In the genomic region with DNA sequence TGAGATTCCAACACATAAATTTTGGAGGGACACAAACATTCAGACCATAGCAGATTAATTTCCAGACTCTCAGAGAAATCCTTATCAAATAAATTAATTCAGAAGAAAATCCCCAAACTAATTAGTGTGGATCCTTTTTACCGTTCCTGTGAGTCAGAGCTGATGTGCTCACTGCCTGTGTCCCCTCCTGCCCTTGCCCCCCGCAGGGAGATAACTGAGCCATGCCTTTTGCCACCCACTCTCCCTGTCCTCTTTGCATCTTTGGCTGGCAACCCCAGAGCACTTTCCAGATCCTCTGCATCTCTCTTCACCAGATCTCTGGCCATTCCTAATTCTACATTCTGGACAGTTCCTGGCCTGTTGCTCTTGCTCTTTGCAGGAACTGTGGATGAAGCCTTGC, we compare ENCODE assay signal across 18 cellular contexts.
DNase-seq lines count a peak whose midpoint lies in the region; TF ChIP-seq lines count a peak whose summit lies in the region.
"Had no signal": no experiment of that assay in that cellular context is flagged by ENCODE, and none has a peak within 500 bp of the region (broad histone marks: within the 10 kb centered on the region; RNA-seq: fewer than 3 reads in every experiment).

No MANE protein-coding gene starts in this region.

- POLR2A ChIA-PET in A673 (lab: Charles Lee; ENCODE audit: low non-redundant PET) (no interaction called here), HEK293 (lab: Yijun Ruan, JAX) (no interaction called here)
- POLR2A ChIA-PET in activated CD4-positive, alpha-beta memory T cell treated with anti-CD3 and anti-CD28 coated beads, Interleukin-2, amount 10 ng/mL, durations not matched to agents 7 days and 5 days (lab: Charles Lee), result no interaction called here

- H3K9me3 Mint-ChIP-seq in activated CD4-positive, alpha-beta memory T cell treated with anti-CD3 and anti-CD28 coated beads, Interleukin-2, amount 10 ng/mL, durations not matched to agents 7 days and 5 days, result no peaks in the 10 kb centered on the region
- H3K9me3 Mint-ChIP-seq: CD4-positive, alpha-beta T cell had no signal

- no peaks in the 10 kb centered on the region for H3K27me3 ChIP-seq in A673 (replicated peaks; ENCODE audit: insufficient read depth, low read depth, low read length, poor library complexity)
- H3K27me3 ChIP-seq in tibial artery, result no peaks in the 10 kb centered on the region
- H3K27me3 ChIP-seq: BLaER1 treated with 17β-estradiol and CSF1 and Interleukin-3, amounts not matched to agents 10 nM and 100 nM had no signal

- BruUV-seq in A673 (replicated peaks; lab: Mats Ljungman, UMichigan), result no TSS peak

- no peak overlapping the region for H3K27ac ChIP-seq in A673 (ENCODE audit: low read depth, low read length, poor library complexity, severe bottlenecking)
- H3K27ac ChIP-seq in HEK293 (ENCODE audit: extremely low read depth, low read depth, low read length), result no peak overlapping the region
- peak overlapping the region; percentile 75 to 81 for H3K27ac ChIP-seq in tibial artery
- H3K27ac ChIP-seq: BLaER1 treated with 17β-estradiol and CSF1 and Interleukin-3, amounts not matched to agents 10 nM and 100 nM; GM23248 had no signal

- H3K4me1 ChIP-seq in A673 (ENCODE audit: insufficient read depth, low read length, poor library complexity, severe bottlenecking) (no peaks in the 10 kb centered on the region), HEK293 (ENCODE audit: control insufficient read depth, insufficient read depth, low read length) (no peaks in the 10 kb centered on the region), tibial artery (peaks cover 0 to 42% (median 27%) of the 10 kb centered on the region in 4 donors)
- H3K4me1 ChIP-seq: BLaER1 treated with 17β-estradiol and CSF1 and Interleukin-3, amounts not matched to agents 10 nM and 100 nM had no signal

- DNase-seq in A673 (ENCODE audit: low spot score) (peak; percentile 26), astrocyte of the hippocampus (ENCODE audit: low read depth, low spot score) (peak; percentile 10), tibial artery (no peak), hypothalamus (lab: John Stamatoyannopoulos, UW) (no peak), NCI-H226 (no peak)
- no peak for DNase-seq in activated CD4-positive, alpha-beta memory T cell treated with anti-CD3 and anti-CD28 coated beads, Interleukin-2, amount 10 ng/mL, durations not matched to agents 7 days and 5 days
- DNase-seq: 8988T; CD4-positive, alpha-beta T cell; CD8-positive, alpha-beta memory T cell; DMS53; DMS79 treated with DMSO at 0.1 percent for 48 hours; GM23248; H7; HCEC 1CT had no signal

- H3K36me3 Mint-ChIP-seq in activated CD4-positive, alpha-beta memory T cell treated with anti-CD3 and anti-CD28 coated beads, Interleukin-2, amount 10 ng/mL, durations not matched to agents 7 days and 5 days (ENCODE audit: low read depth), result no peaks in the 10 kb centered on the region
- H3K36me3 Mint-ChIP-seq: CD14-positive monocyte; CD8-positive, alpha-beta memory T cell had no signal

- H3K4me1 Mint-ChIP-seq in activated CD4-positive, alpha-beta memory T cell treated with anti-CD3 and anti-CD28 coated beads, Interleukin-2, amount 10 ng/mL, durations not matched to agents 7 days and 5 days, result no peaks in the 10 kb centered on the region
- H3K4me1 Mint-ChIP-seq: B cell; CD14-positive monocyte; CD8-positive, alpha-beta memory T cell had no signal

- intact Hi-C loops in A673 (cut with micrococcal nuclease; ENCODE audit: unreplicated experiment) (no loop called here), tibial artery (cut with DNase I; ENCODE audit: low total_unique reads) (no loop called here)

- H3K36me3 ChIP-seq in A673 (ENCODE audit: insufficient read depth, low read length, poor library complexity, severe bottlenecking), result no peaks in the 10 kb centered on the region
- no peaks in the 10 kb centered on the region for H3K36me3 ChIP-seq in HEK293 (ENCODE audit: control insufficient read depth in 2 of 2, insufficient read depth in 1 of 2, low read length in 2 of 2)
- no peaks in the 10 kb centered on the region for H3K36me3 ChIP-seq in tibial artery
- H3K36me3 ChIP-seq: BLaER1 treated with 17β-estradiol and CSF1 and Interleukin-3, amounts not matched to agents 10 nM and 100 nM had no signal

- H3K9me3 ChIP-seq in A673 (ENCODE audit: low read depth, low read length, poor library complexity, severe bottlenecking) (no peaks in the 10 kb centered on the region), HEK293 (ENCODE audit: control insufficient read depth, insufficient read depth, low read depth, low read length) (no peaks in the 10 kb centered on the region), tibial artery (no peaks in the 10 kb centered on the region)
- H3K9me3 ChIP-seq: BLaER1 treated with 17β-estradiol and CSF1 and Interleukin-3, amounts not matched to agents 10 nM and 100 nM had no signal

- no peak overlapping the region for H3K4me3 Mint-ChIP-seq in activated CD4-positive, alpha-beta memory T cell treated with anti-CD3 and anti-CD28 coated beads, Interleukin-2, amount 10 ng/mL, durations not matched to agents 7 days and 5 days
- H3K4me3 Mint-ChIP-seq: B cell; CD14-positive monocyte; CD4-positive, alpha-beta T cell; CD8-positive, alpha-beta memory T cell had no signal

- TF ChIP-seq CTCF in A673 (conservative IDR thresholded peaks at IDR 0.05; ENCODE audit: low read depth, low read length) (no peak), HEK293 (tag by site-specific recombination; IDR thresholded peaks at IDR 0.05) (no peak), tibial artery (IDR thresholded peaks at IDR 0.05) (no peak)

- H3K4me3 ChIP-seq in A673 (ENCODE audit: low read depth, low read length, poor library complexity, severe bottlenecking) (no peak overlapping the region), HEK293 (ENCODE audit: low read depth, low read length) (no peak overlapping the region), tibial artery (no peak overlapping the region)
- H3K4me3 ChIP-seq: BLaER1 treated with 17β-estradiol and CSF1 and Interleukin-3, amounts not matched to agents 10 nM and 100 nM; GM23248 had no signal

- H3K27me3 Mint-ChIP-seq in activated CD4-positive, alpha-beta memory T cell treated with anti-CD3 and anti-CD28 coated beads, Interleukin-2, amount 10 ng/mL, durations not matched to agents 7 days and 5 days, result peaks cover 9% of the 10 kb centered on the region

- CTCF ChIA-PET in A673 (lab: Charles Lee), result no interaction called here
- CTCF ChIA-PET in HEK293 (lab: Yijun Ruan, JAX), result no interaction called here
- CTCF ChIA-PET in activated CD4-positive, alpha-beta memory T cell treated with anti-CD3 and anti-CD28 coated beads, Interleukin-2, amount 10 ng/mL, durations not matched to agents 7 days and 5 days (lab: Charles Lee), result no interaction called here

- no peak overlapping the region for H3K27ac Mint-ChIP-seq in activated CD4-positive, alpha-beta memory T cell treated with anti-CD3 and anti-CD28 coated beads, Interleukin-2, amount 10 ng/mL, durations not matched to agents 7 days and 5 days
- H3K27ac Mint-ChIP-seq: B cell; CD14-positive monocyte; CD4-positive, alpha-beta T cell; CD8-positive, alpha-beta memory T cell had no signal

TF ChIP-seq in HEK293, 187 proteins besides CTCF, POLR2A, EP300 and RAD21 (continues in another document):
- TF ChIP-seq ZNF707 (tag by site-specific recombination; IDR thresholded peaks at IDR 0.05) (no peak), ZNF341 (tag by site-specific recombination; IDR thresholded peaks at IDR 0.05; ENCODE audit: low read depth) (0 out of 2 replicates have a peak, but pooled peaks have one; percentile 34), ZNF350 (tag by site-specific recombination; IDR thresholded peaks at IDR 0.05) (no peak), ZNF391 (tag by site-specific recombination; IDR thresholded peaks at IDR 0.05; ENCODE audit: borderline replicate concordance, low read depth) (no peak), ZNF366 (tag by site-specific recombination; conservative IDR thresholded peaks at IDR 0.05) (no peak), ZNF302 (tag by site-specific recombination; IDR thresholded peaks at IDR 0.05; ENCODE audit: low read depth) (no peak)
- TF ChIP-seq, protein P1, sequence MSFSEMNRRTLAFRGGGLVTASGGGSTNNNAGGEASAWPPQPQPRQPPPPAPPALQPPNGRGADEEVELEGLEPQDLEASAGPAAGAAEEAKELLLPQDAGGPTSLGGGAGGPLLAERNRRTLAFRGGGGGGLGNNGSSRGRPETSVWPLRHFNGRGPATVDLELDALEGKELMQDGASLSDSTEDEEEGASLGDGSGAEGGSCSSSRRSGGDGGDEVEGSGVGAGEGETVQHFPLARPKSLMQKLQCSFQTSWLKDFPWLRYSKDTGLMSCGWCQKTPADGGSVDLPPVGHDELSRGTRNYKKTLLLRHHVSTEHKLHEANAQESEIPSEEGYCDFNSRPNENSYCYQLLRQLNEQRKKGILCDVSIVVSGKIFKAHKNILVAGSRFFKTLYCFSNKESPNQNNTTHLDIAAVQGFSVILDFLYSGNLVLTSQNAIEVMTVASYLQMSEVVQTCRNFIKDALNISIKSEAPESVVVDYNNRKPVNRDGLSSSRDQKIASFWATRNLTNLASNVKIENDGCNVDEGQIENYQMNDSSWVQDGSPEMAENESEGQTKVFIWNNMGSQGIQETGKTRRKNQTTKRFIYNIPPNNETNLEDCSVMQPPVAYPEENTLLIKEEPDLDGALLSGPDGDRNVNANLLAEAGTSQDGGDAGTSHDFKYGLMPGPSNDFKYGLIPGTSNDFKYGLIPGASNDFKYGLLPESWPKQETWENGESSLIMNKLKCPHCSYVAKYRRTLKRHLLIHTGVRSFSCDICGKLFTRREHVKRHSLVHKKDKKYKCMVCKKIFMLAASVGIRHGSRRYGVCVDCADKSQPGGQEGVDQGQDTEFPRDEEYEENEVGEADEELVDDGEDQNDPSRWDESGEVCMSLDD (tag by site-specific recombination; IDR thresholded peaks at IDR 0.05), result no peak
- TF ChIP-seq, protein P2, sequence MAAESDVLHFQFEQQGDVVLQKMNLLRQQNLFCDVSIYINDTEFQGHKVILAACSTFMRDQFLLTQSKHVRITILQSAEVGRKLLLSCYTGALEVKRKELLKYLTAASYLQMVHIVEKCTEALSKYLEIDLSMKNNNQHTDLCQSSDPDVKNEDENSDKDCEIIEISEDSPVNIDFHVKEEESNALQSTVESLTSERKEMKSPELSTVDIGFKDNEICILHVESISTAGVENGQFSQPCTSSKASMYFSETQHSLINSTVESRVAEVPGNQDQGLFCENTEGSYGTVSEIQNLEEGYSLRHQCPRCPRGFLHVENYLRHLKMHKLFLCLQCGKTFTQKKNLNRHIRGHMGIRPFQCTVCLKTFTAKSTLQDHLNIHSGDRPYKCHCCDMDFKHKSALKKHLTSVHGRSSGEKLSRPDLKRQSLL (tag by site-specific recombination; IDR thresholded peaks at IDR 0.05), result no peak

Comparison
In these comparisons a context has a peak if more than half of its experiments do, and no peak if none do; other contexts are left out.
1. DNase-seq: peak in A673 (single experiment) and astrocyte of the hippocampus (single experiment); none in tibial artery (0 of 2), hypothalamus (0 of 51), NCI-H226 (single experiment) and activated CD4-positive, alpha-beta memory T cell treated with anti-CD3 and anti-CD28 coated beads, Interleukin-2, amount 10 ng/mL, durations not matched to agents 7 days and 5 days (single experiment).
2. H3K27ac ChIP-seq: peak in tibial artery (2 of 2); none in A673 (single experiment) and HEK293 (single experiment).